ENCODE assay signal across 21 cellular contexts in the genomic region with DNA sequence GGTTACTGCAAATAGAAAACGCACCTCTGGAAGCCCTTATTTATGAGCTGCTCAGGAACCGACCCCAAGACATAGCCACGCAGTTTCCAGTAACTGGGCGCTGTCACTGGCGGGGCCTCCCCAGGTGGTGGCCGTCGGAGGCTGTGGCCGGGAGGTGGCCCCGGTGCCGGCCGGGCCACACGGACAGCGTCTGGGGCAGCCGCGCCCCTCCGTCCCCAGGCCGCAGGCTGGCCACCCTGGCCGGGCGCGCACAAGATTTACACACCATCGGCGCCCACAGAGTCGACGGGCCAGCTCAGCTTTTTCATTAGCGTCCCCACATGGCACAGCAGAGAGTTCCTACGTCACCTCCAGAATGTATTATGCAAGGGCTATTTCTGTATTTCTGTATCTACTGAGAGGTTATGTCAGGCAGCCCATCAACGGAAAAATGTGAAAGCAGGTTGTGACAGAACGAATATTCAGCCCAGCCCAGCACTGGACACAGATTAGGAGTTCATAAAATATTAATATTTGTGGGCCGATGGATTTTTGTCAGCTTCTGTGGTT.
DNase-seq lines count a peak whose midpoint lies in the region; ATAC-seq, FAIRE-seq and TF ChIP-seq lines count a peak whose summit lies in the region.
"Had no signal": no experiment of that assay in that cellular context is flagged by ENCODE, and none has a peak within 500 bp of the region (broad histone marks: within the 10 kb centered on the region; RNA-seq: fewer than 3 reads in every experiment).

No MANE protein-coding gene starts in this region.

- H3K9ac ChIP-seq in K562 (ENCODE audit: insufficient read depth in 1 of 2, low read depth in 2 of 2, low read length in 2 of 2): no peak overlapping the region

- H3K9me3 Mint-ChIP-seq in Calu3 (ENCODE audit: low read depth, unreplicated experiment) (no peaks in the 10 kb centered on the region), nephron (no peaks in the 10 kb centered on the region), MCF 10A (ENCODE audit: unreplicated experiment) (no peaks in the 10 kb centered on the region)
- H3K9me3 Mint-ChIP-seq: CD8-positive, alpha-beta T cell had no signal

- TF ChIP-seq RAD21 in K562 (CRISPR knock-in tag; conservative IDR thresholded peaks at IDR 0.05 in 1 of 2, IDR thresholded peaks at IDR 0.05 in 1 of 2): no peak

- whole genome bisulfite sequencing in K562 (ENCODE audit: insufficient coverage, low coverage, missing lambda C conversion rate): 2% methylated on average over 29 of the region's 29 CpGs

- no peak overlapping the region for H2AFZ ChIP-seq in K562 (ENCODE audit: low read depth, low read length)

- in situ Hi-C loops in K562 (cut with MboI): no loop called here

- H3K4me1 Mint-ChIP-seq in Calu3 (ENCODE audit: low read depth, unreplicated experiment) (peaks cover 21% of the 10 kb centered on the region), nephron (peaks cover 18% of the 10 kb centered on the region), MCF 10A (ENCODE audit: insufficient read depth, unreplicated experiment) (no peaks in the 10 kb centered on the region)

- H3K27me3 ChIP-seq in K562 (ENCODE audit: control insufficient read depth in 2 of 2, insufficient read depth in 2 of 2, low read length in 2 of 2): peaks cover 48 to 87% of the 10 kb centered on the region in 2 experiments

- FAIRE-seq in K562 (lab: Jason Lieb, UNC): no peak
- FAIRE-seq: G401.6, GM18507, H54 had no signal

- H4K20me1 ChIP-seq in K562 (replicated peaks; ENCODE audit: control insufficient read depth, insufficient read depth, low read length): peaks cover 11% of the 10 kb centered on the region

- ATAC-seq in K562: no peak
- ATAC-seq in HG03565 (IDR thresholded peaks at IDR 0.05; ENCODE audit: unreplicated experiment): no peak
- ATAC-seq: CD8-positive, alpha-beta T cell had no signal

- H3K9me1 ChIP-seq in K562 (ENCODE audit: control insufficient read depth, insufficient read depth, low read length): no peaks in the 10 kb centered on the region

- no peaks in the 10 kb centered on the region for H3K36me3 ChIP-seq in K562 (ENCODE audit: control insufficient read depth, insufficient read depth, low read length)
- H3K36me3 ChIP-seq: SJCRH30 had no signal

- no peak overlapping the region for H3K4me2 ChIP-seq in K562 (ENCODE audit: insufficient read depth, low read length)

- H3K4me1 ChIP-seq in K562 (replicated peaks in 1 of 2; ENCODE audit: control insufficient read depth in 2 of 2, insufficient read depth in 2 of 2, low read length in 2 of 2): peaks cover 0 to 4% of the 10 kb centered on the region in 2 experiments; a peak in 1 of 5 replicates
- H3K4me1 ChIP-seq: SJCRH30 had no signal

- TF ChIP-seq POLR2A in K562 (conservative IDR thresholded peaks at IDR 0.05): no peak

- peak overlapping the region; percentile 53 for H3K4me3 Mint-ChIP-seq in Calu3 (ENCODE audit: low read depth, unreplicated experiment)
- H3K4me3 Mint-ChIP-seq in nephron: peak overlapping the region in 1 of 3 experiments; percentile 6
- no peak overlapping the region for H3K4me3 Mint-ChIP-seq in MCF 10A (ENCODE audit: unreplicated experiment)
- H3K4me3 Mint-ChIP-seq: CD8-positive, alpha-beta T cell had no signal

- CTCF ChIA-PET in Calu3 (lab: Charles Lee): interaction anchor here (2.0 kb wide), 1 partner anchor 516 kb away, joined by 7 read pairs; no protein-coding TSS in a partner anchor
- CTCF ChIA-PET in K562 (lab: Yijun Ruan, JAX; ENCODE audit: low intra/inter-chr PET ratio): no interaction called here
- CTCF ChIA-PET in MCF 10A (lab: Yijun Ruan, JAX): interaction anchor here (10.7 kb wide), 1 partner anchor 517 kb away, joined by 68 read pairs; no protein-coding TSS in a partner anchor

- DNase-seq in Calu3 (peak; percentile 72), NOMO-1 (lab: John Stamatoyannopoulos, UW; ENCODE audit: unreplicated experiment in 2 of 2) (peak; percentile 27 to 63), K562 (ENCODE audit: extremely low read depth in 1 of 4, low spot score in 3 of 4) (no peak), HCEC 1CT (no peak), MCF 10A (ENCODE audit: unreplicated experiment) (no peak)
- no peak for DNase-seq in effector CD4-positive, alpha-beta T cell
- DNase-seq: AML-193; C1 segment of cervical spinal cord; CD8-positive, alpha-beta T cell; KG1; NCI-H1694 treated with DMSO at 0.1 percent for 48 hours; NCI-H2081 treated with DMSO at 0.1 percent for 48 hours; NCI-H446; NCI-H526; SJCRH30 had no signal

- H3K79me2 ChIP-seq in K562 (ENCODE audit: control insufficient read depth, insufficient read depth, low read length): no peaks in the 10 kb centered on the region

- TF ChIP-seq EP300 in K562 (IDR thresholded peaks at IDR 0.05; ENCODE audit: low read length): no peak

- no peak overlapping the region for H3K27ac ChIP-seq in K562 (ENCODE audit: extremely low read depth, low read depth, low read length)
- H3K27ac ChIP-seq: HL-60, SJCRH30 had no signal

- TF ChIP-seq CTCF in Calu3 (IDR thresholded peaks at IDR 0.05; ENCODE audit: unreplicated experiment): no peak
- no peak for TF ChIP-seq CTCF in K562 (IDR thresholded peaks at IDR 0.05 in 2 of 3, conservative IDR thresholded peaks at IDR 0.05 in 1 of 3; ENCODE audit: insufficient read depth in 2 of 3, low read depth in 1 of 3, low read length in 3 of 3)
- no peak for TF ChIP-seq CTCF in nephron (IDR thresholded peaks at IDR 0.05; ENCODE audit: unreplicated experiment in 3 of 3)
- no peak for TF ChIP-seq CTCF in MCF 10A (IDR thresholded peaks at IDR 0.05; ENCODE audit: unreplicated experiment)

- H3K36me3 Mint-ChIP-seq in Calu3 (ENCODE audit: insufficient read depth, unreplicated experiment): peaks cover 14% of the 10 kb centered on the region
- no peaks in the 10 kb centered on the region for H3K36me3 Mint-ChIP-seq in nephron (ENCODE audit: low read depth)
- H3K36me3 Mint-ChIP-seq in MCF 10A (ENCODE audit: insufficient read depth, unreplicated experiment): no peaks in the 10 kb centered on the region
- H3K36me3 Mint-ChIP-seq: CD8-positive, alpha-beta T cell had no signal

- BruUV-seq in Calu3 (replicated peaks; lab: Mats Ljungman, UMichigan): TSS peak; percentile 83
- no TSS peak for BruUV-seq in K562 (replicated peaks; lab: Mats Ljungman, UMichigan)
- BruUV-seq in MCF 10A (replicated peaks; lab: Mats Ljungman, UMichigan): no TSS peak

- peak overlapping the region; percentile 87 for H3K27ac Mint-ChIP-seq in Calu3 (ENCODE audit: unreplicated experiment)
- peak overlapping the region in 2 of 3 experiments; percentile 40 to 72 for H3K27ac Mint-ChIP-seq in nephron
- no peak overlapping the region for H3K27ac Mint-ChIP-seq in MCF 10A (ENCODE audit: low read depth, unreplicated experiment)
- H3K27ac Mint-ChIP-seq: CD8-positive, alpha-beta T cell had no signal

- no peak overlapping the region for H3K4me3 ChIP-seq in K562
- H3K4me3 ChIP-seq: SJCRH30 had no signal

- H3K27me3 Mint-ChIP-seq in Calu3 (ENCODE audit: unreplicated experiment) (no peaks in the 10 kb centered on the region), nephron (ENCODE audit: low read depth) (peaks cover 47% of the 10 kb centered on the region), MCF 10A (ENCODE audit: insufficient read depth, unreplicated experiment) (peaks cover 71% of the 10 kb centered on the region)

- POLR2A ChIA-PET in K562 (lab: Yijun Ruan, JAX): interaction anchor here (0.7 kb wide), 1 partner anchor 551 kb away, joined by 4 read pairs; no protein-coding TSS in a partner anchor
- POLR2A ChIA-PET in MCF 10A (lab: Yijun Ruan, JAX): interaction anchor here (0.6 kb wide), 1 partner anchor 262 kb away, joined by 3 read pairs; no protein-coding TSS in a partner anchor

- intact Hi-C loops in Calu3 (cut with micrococcal nuclease; ENCODE audit: unreplicated experiment) (loop anchor here (5.0 kb wide), 1 partner anchor 199 kb away; no protein-coding TSS in a partner anchor), K562 (cut with micrococcal nuclease) (loop anchor here (10.0 kb wide), 1 partner anchor 692 kb away; no protein-coding TSS in a partner anchor), MCF 10A (cut with micrococcal nuclease) (no loop called here)

- H3K9me3 ChIP-seq in K562 (replicated peaks; ENCODE audit: control insufficient read depth, insufficient read depth, low read depth, low read length): no peaks in the 10 kb centered on the region
- H3K9me3 ChIP-seq: SJCRH30 had no signal

TF ChIP-seq in K562, 482 proteins besides CTCF, POLR2A, EP300 and RAD21:
- TF ChIP-seq NRF1 (conservative IDR thresholded peaks at IDR 0.05 in 1 of 2, IDR thresholded peaks at IDR 0.05 in 1 of 2) (no peak), CSDE1 (IDR thresholded peaks at IDR 0.05) (no peak), FOXK1 (CRISPR knock-in tag; IDR thresholded peaks at IDR 0.05; ENCODE audit: borderline replicate concordance) (no peak), XRCC4 (IDR thresholded peaks at IDR 0.05; ENCODE audit: extremely low read depth, insufficient read depth, insufficient read length) (no peak), EZH2 (IDR thresholded peaks at IDR 0.05; ENCODE audit: borderline replicate concordance, low read depth, low read length) (0 out of 2 replicates have a peak, but pooled peaks have one; percentile 3), RNF2 (IDR thresholded peaks at IDR 0.05) (no peak), FOSL1 (tag; conservative IDR thresholded peaks at IDR 0.05) (no peak), KLF13 (tag; IDR thresholded peaks at IDR 0.05; ENCODE audit: borderline replicate concordance, low read depth) (no peak)

Comparison
In these comparisons a context has a peak if more than half of its experiments do, and no peak if none do; other contexts are left out.
1. DNase-seq: peak in Calu3 (single experiment) and NOMO-1 (2 of 2); none in K562 (0 of 4), effector CD4-positive, alpha-beta T cell (single experiment), HCEC 1CT (single experiment) and MCF 10A (single experiment).